12 cellular contexts compared by ENCODE assay signal in genomic region chr16:50696126-50696525, GRCh38. TPM values are rescaled to one million over a fixed set of nuclear protein-coding genes. Genes with fewer than 3 reads are reported as not detected.
DNase-seq lines count a peak whose midpoint lies in the region; ATAC-seq and TF ChIP-seq lines count a peak whose summit lies in the region.
"Had no signal": no experiment of that assay in that cellular context is flagged by ENCODE, and none has a peak within 500 bp of the region (broad histone marks: within the 10 kb centered on the region; RNA-seq: fewer than 3 reads in every experiment).

No MANE protein-coding gene starts in this region.

- no peaks in the 10 kb centered on the region for H3K36me3 ChIP-seq in mammary epithelial cell (ENCODE audit: insufficient read depth, low read length)

- no peak overlapping the region for H3K4me3 Mint-ChIP-seq in activated CD4-positive, alpha-beta T cell treated with anti-CD3 and anti-CD28 coated beads, Interleukin-2, amount 10 ng/mL, durations not matched to agents 7 days and 5 days
- H3K4me3 Mint-ChIP-seq in stimulated activated memory B cell treated with anti-CD40 and anti-IgM and Interleukin-4, amounts not matched to agents 10 μg/mL and 1 μg/mL and 100 μg/mL, for 72 hours: no peak overlapping the region

- H3K9me3 Mint-ChIP-seq in activated CD4-positive, alpha-beta T cell treated with anti-CD3 and anti-CD28 coated beads, Interleukin-2, amount 10 ng/mL, durations not matched to agents 7 days and 5 days: no peaks in the 10 kb centered on the region
- H3K9me3 Mint-ChIP-seq in stimulated activated memory B cell treated with anti-CD40 and anti-IgM and Interleukin-4, amounts not matched to agents 10 μg/mL and 1 μg/mL and 100 μg/mL, for 72 hours: no peaks in the 10 kb centered on the region

- peak overlapping the region; percentile 15 for H3K9ac ChIP-seq in mammary epithelial cell (ENCODE audit: insufficient read depth, low read length)
- H3K9ac ChIP-seq: KMS-11 had no signal

- no peaks in the 10 kb centered on the region for H3K9me3 ChIP-seq in mammary epithelial cell (replicated peaks; ENCODE audit: insufficient read depth, low read length)
- H3K9me3 ChIP-seq: A549 had no signal

- ATAC-seq in HG02840 (IDR thresholded peaks at IDR 0.05; ENCODE audit: low FRiP score, unreplicated experiment) (peak; percentile 32), GM18867 (IDR thresholded peaks at IDR 0.05; ENCODE audit: unreplicated experiment) (no peak)
- no peak for ATAC-seq in stimulated activated memory B cell treated with anti-CD40 and anti-IgM and Interleukin-4, amounts not matched to agents 10 μg/mL and 1 μg/mL and 100 μg/mL, for 72 hours

- H3K27me3 Mint-ChIP-seq in activated CD4-positive, alpha-beta T cell treated with anti-CD3 and anti-CD28 coated beads, Interleukin-2, amount 10 ng/mL, durations not matched to agents 7 days and 5 days: peaks cover 4% of the 10 kb centered on the region
- no peaks in the 10 kb centered on the region for H3K27me3 Mint-ChIP-seq in stimulated activated memory B cell treated with anti-CD40 and anti-IgM and Interleukin-4, amounts not matched to agents 10 μg/mL and 1 μg/mL and 100 μg/mL, for 72 hours

- no peaks in the 10 kb centered on the region for H3K79me2 ChIP-seq in mammary epithelial cell (ENCODE audit: insufficient read depth, low read length)

- in situ Hi-C loops in mammary epithelial cell (cut with MboI; ENCODE audit: low sequenced_read_pairs in 2 of 2): loop anchor here in 1 of 2 donors (10.0 kb wide), 1 partner anchor 49 kb away; the partner anchor contains the start of gene CYLD

- no peaks in the 10 kb centered on the region for H3K27me3 ChIP-seq in mammary epithelial cell (ENCODE audit: insufficient read depth, low read length)

- no peak overlapping the region for H3K4me3 ChIP-seq in mammary epithelial cell (replicated peaks in 1 of 3; ENCODE audit: insufficient read depth in 1 of 3, low read depth in 2 of 3, low read length in 3 of 3)
- H3K4me3 ChIP-seq: A549 had no signal

- no peaks in the 10 kb centered on the region for H4K20me1 ChIP-seq in mammary epithelial cell (ENCODE audit: insufficient read depth, low read length)

- peaks cover 71% of the 10 kb centered on the region for H3K4me1 Mint-ChIP-seq in activated CD4-positive, alpha-beta T cell treated with anti-CD3 and anti-CD28 coated beads, Interleukin-2, amount 10 ng/mL, durations not matched to agents 7 days and 5 days
- H3K4me1 Mint-ChIP-seq in stimulated activated memory B cell treated with anti-CD40 and anti-IgM and Interleukin-4, amounts not matched to agents 10 μg/mL and 1 μg/mL and 100 μg/mL, for 72 hours: peaks cover 85% of the 10 kb centered on the region

- H3K36me3 Mint-ChIP-seq in activated CD4-positive, alpha-beta T cell treated with anti-CD3 and anti-CD28 coated beads, Interleukin-2, amount 10 ng/mL, durations not matched to agents 7 days and 5 days (ENCODE audit: low read depth): peaks cover 10% of the 10 kb centered on the region
- H3K36me3 Mint-ChIP-seq in stimulated activated memory B cell treated with anti-CD40 and anti-IgM and Interleukin-4, amounts not matched to agents 10 μg/mL and 1 μg/mL and 100 μg/mL, for 72 hours: no peaks in the 10 kb centered on the region

- dilution Hi-C loops in mammary epithelial cell (cut with HindIII; ENCODE audit: low sequenced_read_pairs): no loop called here

- CTCF ChIA-PET in activated CD4-positive, alpha-beta T cell treated with anti-CD3 and anti-CD28 coated beads, Interleukin-2, amount 10 ng/mL, durations not matched to agents 7 days and 5 days (lab: Charles Lee): interaction anchor here (0.9 to 4.7 kb wide), 4 partner anchors 10 to 50 kb away, joined by 3 to 24 read pairs (median 4); no protein-coding TSS in a partner anchor
- CTCF ChIA-PET in mammary epithelial cell (lab: Charles Lee; ENCODE audit: low non-redundant PET): no interaction called here

- peaks cover 42% of the 10 kb centered on the region for H3K4me1 ChIP-seq in mammary epithelial cell (ENCODE audit: insufficient read depth, low read length)

- POLR2A ChIA-PET in activated CD4-positive, alpha-beta T cell treated with anti-CD3 and anti-CD28 coated beads, Interleukin-2, amount 10 ng/mL, durations not matched to agents 7 days and 5 days (lab: Charles Lee): interaction anchor here (1.0 kb wide), 1 partner anchor 45 kb away, joined by 3 read pairs; no protein-coding TSS in a partner anchor

- WGBS in mammary epithelial cell (ENCODE audit: low coverage, missing lambda C conversion rate): 91% methylated on average over 5 of the region's 5 CpGs

- no peak overlapping the region for H3K4me2 ChIP-seq in mammary epithelial cell (ENCODE audit: insufficient read depth, low read depth, low read length)
- H3K4me2 ChIP-seq: A549, KMS-11 had no signal

- peak overlapping the region; percentile 81 for H3K27ac ChIP-seq in mammary epithelial cell (ENCODE audit: insufficient read depth, low read depth, low read length)
- H3K27ac ChIP-seq: A549, KMS-11 had no signal

- intact Hi-C loops in mammary epithelial cell (cut with micrococcal nuclease): loop anchor here (1.0 kb wide), 1 partner anchor 45 kb away; no protein-coding TSS in a partner anchor

- TF ChIP-seq CTCF in mammary epithelial cell (conservative IDR thresholded peaks at IDR 0.05 in 1 of 2, IDR thresholded peaks at IDR 0.05 in 1 of 2; ENCODE audit: extremely low read depth in 1 of 2, insufficient read depth in 1 of 2, low read depth in 1 of 2, low read length in 2 of 2): no peak

- H2AFZ ChIP-seq in mammary epithelial cell (ENCODE audit: low read depth, low read length): peak overlapping the region; percentile 82

- DNase-seq in activated CD4-positive, alpha-beta T cell treated with anti-CD3 and anti-CD28 coated beads, Interleukin-2, amount 10 ng/mL, durations not matched to agents 7 days and 5 days: no peak
- no peak for DNase-seq in activated CD4-positive, alpha-beta T cell treated with anti-CD3 and anti-CD28 coated beads, Interleukin-2, amount 50 U/mL, for 1 hour
- no peak for DNase-seq in mammary epithelial cell
- DNase-seq in NOMO-1 treated with dmso at 0.1 percent for 144 hours (lab: John Stamatoyannopoulos, UW; ENCODE audit: unreplicated experiment): no peak
- no peak for DNase-seq in EL
- DNase-seq: NCI-H69 had no signal

- TSS peak; percentile 75 for BruUV-seq in mammary epithelial cell (replicated peaks; lab: Mats Ljungman, UMichigan)

- H3K27ac Mint-ChIP-seq in activated CD4-positive, alpha-beta T cell treated with anti-CD3 and anti-CD28 coated beads, Interleukin-2, amount 10 ng/mL, durations not matched to agents 7 days and 5 days: peak overlapping the region; percentile 73
- H3K27ac Mint-ChIP-seq in stimulated activated memory B cell treated with anti-CD40 and anti-IgM and Interleukin-4, amounts not matched to agents 10 μg/mL and 1 μg/mL and 100 μg/mL, for 72 hours: peak overlapping the region; percentile 38

RNA-seq across cellular contexts. Expression of gene NOD2, which starts 2.7 kb away (rescaled TPM):
- 1 to 10 TPM; 3.3 to 3.8 TPM for total RNA-seq in activated CD4-positive, alpha-beta T cell treated with anti-CD3 and anti-CD28 coated beads, Interleukin-2, amount 10 ng/mL, durations not matched to agents 7 days and 5 days
- under 1 TPM; 0.17 to 0.66 TPM for total RNA-seq in mammary epithelial cell
- 0.28 TPM for polyA plus RNA-seq in mammary epithelial cell
- 2.1 TPM for polyA minus RNA-seq in mammary epithelial cell
- polyA plus RNA-seq: A549, neural cell had no signal

RNA-seq across cellular contexts. Expression of gene SNX20, which starts 15.0 kb away (rescaled TPM):
- 10 to 100 TPM; 83.9 to 98.5 TPM for total RNA-seq in activated CD4-positive, alpha-beta T cell treated with anti-CD3 and anti-CD28 coated beads, Interleukin-2, amount 10 ng/mL, durations not matched to agents 7 days and 5 days
- total RNA-seq in mammary epithelial cell: not detected
- polyA plus RNA-seq in mammary epithelial cell: not detected
- not detected for polyA minus RNA-seq in mammary epithelial cell
- polyA plus RNA-seq: A549, neural cell had no signal

RNA-seq across cellular contexts. Expression of gene CYLD, which starts 45.8 kb away (rescaled TPM):
- total RNA-seq in activated CD4-positive, alpha-beta T cell treated with anti-CD3 and anti-CD28 coated beads, Interleukin-2, amount 10 ng/mL, durations not matched to agents 7 days and 5 days: 100 to 1,000 TPM; 200 to 222 TPM
- 10 to 100 TPM; 39.3 to 52.3 TPM for total RNA-seq in mammary epithelial cell
- 8.2 TPM for polyA plus RNA-seq in mammary epithelial cell
- polyA minus RNA-seq in mammary epithelial cell: 31.0 TPM

Comparison
In these comparisons a context has a peak if more than half of its experiments do, and no peak if none do; other contexts are left out.
1. RNA of gene SNX20, which starts 15.0 kb away (total RNA-seq): 83.9 to 98.5 TPM in activated CD4-positive, alpha-beta T cell treated with anti-CD3 and anti-CD28 coated beads, Interleukin-2, amount 10 ng/mL, durations not matched to agents 7 days and 5 days; not detected in mammary epithelial cell; every median in the first group is over 10 times any median in the second.